ENCODE assay signal across 9 cellular contexts in the genomic region with DNA sequence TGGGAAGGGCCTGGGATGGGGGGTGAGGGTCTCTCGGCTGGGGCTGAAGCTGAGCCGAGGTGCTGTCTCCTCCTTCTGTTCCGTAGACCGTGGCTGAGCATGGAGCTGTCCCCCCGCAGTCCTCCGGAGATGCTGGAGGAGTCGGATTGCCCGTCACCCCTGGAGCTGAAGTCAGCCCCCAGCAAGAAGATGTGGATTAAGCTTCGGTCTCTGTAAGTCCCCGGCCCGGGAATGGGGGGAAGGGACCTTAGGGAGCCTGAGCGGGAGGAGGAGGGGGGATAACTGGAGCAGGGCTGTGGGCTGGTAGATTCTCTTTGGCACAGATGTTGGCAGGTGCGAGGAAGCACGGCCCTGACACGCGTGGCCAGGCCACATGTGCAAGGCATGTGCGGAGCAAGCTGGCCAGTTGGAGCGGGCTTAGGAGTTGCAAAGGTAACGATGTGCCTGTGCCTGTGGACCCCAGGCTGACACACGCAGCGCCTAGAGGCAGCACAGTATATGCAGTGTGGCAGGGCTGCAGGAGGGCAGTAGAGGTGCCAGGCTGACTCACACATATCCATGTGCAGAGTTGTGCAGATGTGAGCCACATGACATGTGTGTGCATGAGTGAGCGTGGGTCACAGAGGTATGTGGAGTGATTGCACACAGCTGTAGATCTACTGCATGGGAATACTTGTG. TPM values are rescaled to one million over a fixed set of nuclear protein-coding genes. Genes with fewer than 3 reads are reported as not detected.
DNase-seq lines count a peak whose midpoint lies in the region; ATAC-seq, FAIRE-seq and TF ChIP-seq lines count a peak whose summit lies in the region.
"Had no signal": no experiment of that assay in that cellular context is flagged by ENCODE, and none has a peak within 500 bp of the region (broad histone marks: within the 10 kb centered on the region; RNA-seq: fewer than 3 reads in every experiment).

No MANE protein-coding gene starts in this region.

- no peak for FAIRE-seq in GM19239 (lab: Jason Lieb, UNC)

- peaks cover 34 to 58% (median 54%) of the 10 kb centered on the region in 11 experiments for H3K27me3 ChIP-seq in BLaER1 treated with 17β-estradiol and CSF1 and Interleukin-3, amounts not matched to agents 10 nM and 100 nM
- peaks cover 88% of the 10 kb centered on the region for H3K27me3 ChIP-seq in left ventricle myocardium inferior (ENCODE audit: low read depth)

- no peaks in the 10 kb centered on the region for H3K9me3 Mint-ChIP-seq in activated T-cell treated with anti-CD3 and anti-CD28 coated beads, Interleukin-2, amount 50 U/mL, for 4 hours

- H3K4me1 ChIP-seq in BLaER1 treated with 17β-estradiol and CSF1 and Interleukin-3, amounts not matched to agents 10 nM and 100 nM, result peaks cover 8 to 35% (median 16%) of the 10 kb centered on the region in 10 experiments; a peak in 18 of 20 replicates
- peaks cover 16% of the 10 kb centered on the region for H3K4me1 ChIP-seq in left ventricle myocardium inferior

- peak overlapping the region in 10 of 11 experiments; percentile 17 to 72 (median 46); a peak in 18 of 22 replicates for H3K9ac ChIP-seq in BLaER1 treated with 17β-estradiol and CSF1 and Interleukin-3, amounts not matched to agents 10 nM and 100 nM

- peaks cover 39% of the 10 kb centered on the region for H3K4me1 Mint-ChIP-seq in activated T-cell treated with anti-CD3 and anti-CD28 coated beads, Interleukin-2, amount 50 U/mL, for 4 hours (ENCODE audit: low read depth)

- H3K27ac ChIP-seq in BLaER1 treated with 17β-estradiol and CSF1 and Interleukin-3, amounts not matched to agents 10 nM and 100 nM, result no peak overlapping the region
- no peak overlapping the region for H3K27ac ChIP-seq in left ventricle myocardium inferior (replicated peaks)
- peak overlapping the region in 4 of 21 experiments; percentile 1 to 69 (median 24) for H3K27ac ChIP-seq in skin epidermis
- H3K27ac ChIP-seq: neutrophil had no signal

- H3K36me3 Mint-ChIP-seq in activated T-cell treated with anti-CD3 and anti-CD28 coated beads, Interleukin-2, amount 50 U/mL, for 4 hours (ENCODE audit: insufficient read depth), result peaks cover 5% of the 10 kb centered on the region

- peak overlapping the region; percentile 78 to 97 (median 91) for H3K4me2 ChIP-seq in BLaER1 treated with 17β-estradiol and CSF1 and Interleukin-3, amounts not matched to agents 10 nM and 100 nM

- peak; percentile 10 for ATAC-seq in HG03045 (IDR thresholded peaks at IDR 0.05; ENCODE audit: unreplicated experiment)
- ATAC-seq in activated T-cell treated with anti-CD3 and anti-CD28 coated beads, Interleukin-2, amount 50 U/mL, for 4 hours, result peak; percentile 71 to 85

- H3K9me3 ChIP-seq in BLaER1 treated with 17β-estradiol and CSF1 and Interleukin-3, amounts not matched to agents 10 nM and 100 nM (replicated peaks in 1 of 11), result no peaks in the 10 kb centered on the region
- H3K9me3 ChIP-seq in left ventricle myocardium inferior (replicated peaks), result no peaks in the 10 kb centered on the region
- H3K9me3 ChIP-seq: neutrophil had no signal

- peaks cover 4 to 54% (median 18%) of the 10 kb centered on the region in 11 experiments; a peak in 18 of 22 replicates for H3K36me3 ChIP-seq in BLaER1 treated with 17β-estradiol and CSF1 and Interleukin-3, amounts not matched to agents 10 nM and 100 nM
- H3K36me3 ChIP-seq in left ventricle myocardium inferior, result no peaks in the 10 kb centered on the region

- H3K27me3 Mint-ChIP-seq in activated T-cell treated with anti-CD3 and anti-CD28 coated beads, Interleukin-2, amount 50 U/mL, for 4 hours (ENCODE audit: low read depth), result peaks cover 9% of the 10 kb centered on the region

- peak overlapping the region; percentile 37 to 65 (median 51) for H3K4me3 ChIP-seq in BLaER1 treated with 17β-estradiol and CSF1 and Interleukin-3, amounts not matched to agents 10 nM and 100 nM
- peak overlapping the region; percentile 65 for H3K4me3 ChIP-seq in left ventricle myocardium inferior
- peak overlapping the region; percentile 27 to 43 (median 35) for H3K4me3 ChIP-seq in skin epidermis

- intact Hi-C loops in left ventricle myocardium inferior (cut with micrococcal nuclease), result no loop called here

- peak; percentile 9 for DNase-seq in activated T-cell treated with anti-CD3 and anti-CD28 coated beads, Interleukin-2, amount 50 U/mL, for 4 hours
- DNase-seq in left ventricle myocardium inferior, result no peak
- DNase-seq in middle frontal gyrus (ENCODE audit: extremely low spot score, low spot score), result no peak
- no peak for DNase-seq in midbrain (lab: John Stamatoyannopoulos, UW)
- no peak for DNase-seq in GM19239 (ENCODE audit: insufficient read length, low spot score)

- TF ChIP-seq CTCF in left ventricle myocardium inferior (IDR thresholded peaks at IDR 0.05; ENCODE audit: borderline replicate concordance), result no peak

- H4K20me1 ChIP-seq in BLaER1 treated with 17β-estradiol and CSF1 and Interleukin-3, amounts not matched to agents 10 nM and 100 nM, result peaks cover 13 to 55% (median 30%) of the 10 kb centered on the region in 11 experiments; a peak in 18 of 22 replicates

- peak overlapping the region; percentile 77 for H3K4me3 Mint-ChIP-seq in activated T-cell treated with anti-CD3 and anti-CD28 coated beads, Interleukin-2, amount 50 U/mL, for 4 hours

RNA-seq across cellular contexts. Expression of gene PDE1B, which starts 0.5 kb away (rescaled TPM):
- 1 to 10 TPM; 6.9 to 8.7 (median 7.9) TPM for total RNA-seq in activated T-cell treated with anti-CD3 and anti-CD28 coated beads, Interleukin-2, amount 50 U/mL, for 4 hours
- total RNA-seq in left ventricle myocardium inferior, result 1.8 TPM

RNA-seq across cellular contexts. Expression of gene PPP1R1A, which starts 38.5 kb away (rescaled TPM):
- total RNA-seq in activated T-cell treated with anti-CD3 and anti-CD28 coated beads, Interleukin-2, amount 50 U/mL, for 4 hours, result not detected
- 75.0 TPM for total RNA-seq in left ventricle myocardium inferior

RNA-seq across cellular contexts. Expression of gene NCKAP1L, which starts 52.4 kb away (rescaled TPM):
- 10 to 100 TPM; 60.5 to 83.7 (median 79.9) TPM for total RNA-seq in activated T-cell treated with anti-CD3 and anti-CD28 coated beads, Interleukin-2, amount 50 U/mL, for 4 hours
- 7.5 TPM for total RNA-seq in left ventricle myocardium inferior

Comparison
In these comparisons a context has a peak if more than half of its experiments do, and no peak if none do; other contexts are left out.
1. RNA of gene PPP1R1A, which starts 38.5 kb away (total RNA-seq): 75.0 TPM in left ventricle myocardium inferior (single experiment); not detected in activated T-cell treated with anti-CD3 and anti-CD28 coated beads, Interleukin-2, amount 50 U/mL, for 4 hours; every median in the first group is over 10 times any median in the second.
2. Peak in every context shown above with its lines, with median percentiles within 50 percentile points of each other: H3K4me3 ChIP-seq.